In genomic region chr3:46228259-46229222, GRCh38 we compare ENCODE assay signal across 13 cellular contexts. TPM values are rescaled to one million over a fixed set of nuclear protein-coding genes. Genes with fewer than 3 reads are reported as not detected.
DNase-seq lines count a peak whose midpoint lies in the region; ATAC-seq and TF ChIP-seq lines count a peak whose summit lies in the region.
"Had no signal": no experiment of that assay in that cellular context is flagged by ENCODE, and none has a peak within 500 bp of the region (broad histone marks: within the 10 kb centered on the region; RNA-seq: fewer than 3 reads in every experiment).

No MANE protein-coding gene starts in this region.

- no peaks in the 10 kb centered on the region for H3K36me3 ChIP-seq in RWPE2 (ENCODE audit: low read depth)
- H3K36me3 ChIP-seq in ascending aorta, result no peaks in the 10 kb centered on the region
- H3K36me3 ChIP-seq in aorta (ENCODE audit: control insufficient read depth in 1 of 2, insufficient read depth in 2 of 2, low read length in 1 of 2), result no peaks in the 10 kb centered on the region
- H3K36me3 ChIP-seq: upper lobe of left lung, WERI-Rb-1 had no signal

- intact Hi-C loops in ascending aorta (cut with DNase I) (no loop called here), aorta (cut with DNase I) (no loop called here)

- ATAC-seq in RWPE2 (ENCODE audit: low read depth) (peak; percentile 93), aorta (ENCODE audit: low FRiP score) (no peak)

- CTCF ChIA-PET in HEK293T (lab: Yijun Ruan, JAX), result no interaction called here

- H3K27ac ChIP-seq in RWPE2 (ENCODE audit: poor library complexity, severe bottlenecking) (no peak overlapping the region), ascending aorta (no peak overlapping the region), aorta (ENCODE audit: low read depth in 1 of 2, low read length in 2 of 2) (no peak overlapping the region)
- H3K27ac ChIP-seq: upper lobe of left lung, WERI-Rb-1 had no signal

- POLR2A ChIA-PET in HEK293T (lab: Yijun Ruan, JAX), result no interaction called here

- H3K9me3 ChIP-seq in RWPE2 (ENCODE audit: severe bottlenecking), result no peaks in the 10 kb centered on the region
- no peaks in the 10 kb centered on the region for H3K9me3 ChIP-seq in ascending aorta
- no peaks in the 10 kb centered on the region for H3K9me3 ChIP-seq in aorta (ENCODE audit: control insufficient read depth, low read length)
- H3K9me3 ChIP-seq: upper lobe of left lung had no signal

- DNase-seq in A172 (ENCODE audit: low spot score) (peak; percentile 79), HCEC 1CT (peak; percentile 95), RWPE2 (ENCODE audit: low spot score) (no peak), fibroblast of mammary gland (ENCODE audit: low read depth) (peak; percentile 91), HEK293T (ENCODE audit: extremely low spot score) (no peak), ascending aorta (ENCODE audit: low spot score in 2 of 2) (no peak), T-helper 9 cell (no peak), aorta (no peak)
- DNase-seq: activated naive CD4-positive, alpha-beta T cell treated with anti-CD3 and anti-CD28 coated beads for 36 hours; endodermal cell; upper lobe of left lung; WERI-Rb-1 had no signal

- H3K4me3 ChIP-seq in RWPE2 (ENCODE audit: severe bottlenecking) (no peak overlapping the region), fibroblast of mammary gland (ENCODE audit: control insufficient read depth, low read depth, low read length) (no peak overlapping the region), ascending aorta (no peak overlapping the region), aorta (ENCODE audit: low read length in 2 of 2) (no peak overlapping the region)
- H3K4me3 ChIP-seq: upper lobe of left lung had no signal

- H3K4me1 ChIP-seq in RWPE2 (ENCODE audit: insufficient read depth, poor library complexity, severe bottlenecking) (peaks cover 3% of the 10 kb centered on the region), ascending aorta (no peaks in the 10 kb centered on the region), aorta (ENCODE audit: control insufficient read depth in 1 of 2, insufficient read depth in 2 of 2, low read length in 2 of 2) (no peaks in the 10 kb centered on the region)
- H3K4me1 ChIP-seq: upper lobe of left lung had no signal

- WGBS in aorta, 2 donors, result 77 to 80% methylated on average over 5 of the region's 5 CpGs

- TF ChIP-seq CTCF in RWPE2 (IDR thresholded peaks at IDR 0.05; ENCODE audit: poor library complexity, severe bottlenecking) (no peak), fibroblast of mammary gland (conservative IDR thresholded peaks at IDR 0.05; ENCODE audit: control insufficient read depth, insufficient read depth, low read depth, low read length) (no peak), ascending aorta (IDR thresholded peaks at IDR 0.05) (no peak)

- H3K27me3 ChIP-seq in RWPE2 (ENCODE audit: insufficient read depth, poor library complexity, severe bottlenecking) (peaks cover 17% of the 10 kb centered on the region), ascending aorta (no peaks in the 10 kb centered on the region), aorta (ENCODE audit: control insufficient read depth in 1 of 2, insufficient read depth in 2 of 2, low read length in 1 of 2) (no peaks in the 10 kb centered on the region)
- H3K27me3 ChIP-seq: upper lobe of left lung had no signal

TF ChIP-seq in HEK293T, 16 proteins besides CTCF, POLR2A, EP300 and RAD21:
- no peak for TF ChIP-seq FOXA1 (IDR thresholded peaks at IDR 0.05)
- TF ChIP-seq ELF4 (IDR thresholded peaks at IDR 0.05), result no peak
- TF ChIP-seq CTBP1 (IDR thresholded peaks at IDR 0.05; ENCODE audit: borderline replicate concordance), result no peak
- no peak for TF ChIP-seq SP1 (IDR thresholded peaks at IDR 0.05)
- no peak for TF ChIP-seq TARDBP (IDR thresholded peaks at IDR 0.05)
- no peak for TF ChIP-seq NFRKB (IDR thresholded peaks at IDR 0.05)
- TF ChIP-seq ZNF384 (IDR thresholded peaks at IDR 0.05), result no peak
- no peak for TF ChIP-seq LEF1 (IDR thresholded peaks at IDR 0.05; ENCODE audit: borderline replicate concordance)
- no peak for TF ChIP-seq FOXK2 (IDR thresholded peaks at IDR 0.05)
- TF ChIP-seq HDGF (IDR thresholded peaks at IDR 0.05; ENCODE audit: borderline replicate concordance), result no peak
- TF ChIP-seq SUZ12 (IDR thresholded peaks at IDR 0.05), result no peak
- no peak for TF ChIP-seq PKNOX1 (IDR thresholded peaks at IDR 0.05)
- no peak for TF ChIP-seq L3MBTL2 (conservative IDR thresholded peaks at IDR 0.05)
- TF ChIP-seq ARNT (IDR thresholded peaks at IDR 0.05), result no peak
- TF ChIP-seq BHLHE40 (IDR thresholded peaks at IDR 0.05; ENCODE audit: borderline replicate concordance), result no peak
- no peak for TF ChIP-seq FOXM1 (IDR thresholded peaks at IDR 0.05; ENCODE audit: borderline replicate concordance)
TF ChIP-seq in HEK293T: peak in this region for 0.

RNA-seq across cellular contexts. Expression of gene CCR3, which starts 13.7 kb away (rescaled TPM):
- total RNA-seq in A172 (2014; rRNA removed; shearing (Covaris generic)), result not detected in 2 replicates
- not detected for total RNA-seq in ascending aorta
- total RNA-seq in aorta, result under 1 TPM in 1 of 2 donors, not detected in 1; 0.29 TPM
- not detected for polyA plus RNA-seq in aorta
- total RNA-seq: activated naive CD4-positive, alpha-beta T cell treated with anti-CD3 and anti-CD28 coated beads for 36 hours; endodermal cell; osteocyte had no signal

RNA-seq across cellular contexts. Expression of gene CCR1, which starts 20.4 kb away (rescaled TPM):
- not detected in 2 replicates for total RNA-seq in A172 (2014; rRNA removed; shearing (Covaris generic))
- 10.2 TPM for total RNA-seq in ascending aorta
- 10 to 100 TPM; 13.9 to 21.5 TPM for total RNA-seq in aorta
- 1 to 10 TPM; 1.2 to 5.1 TPM for polyA plus RNA-seq in aorta
- total RNA-seq: activated naive CD4-positive, alpha-beta T cell treated with anti-CD3 and anti-CD28 coated beads for 36 hours; osteocyte had no signal

Comparison
In these comparisons a context has a peak if more than half of its experiments do, and no peak if none do; other contexts are left out.
1. DNase-seq: peak in A172 (single experiment), HCEC 1CT (single experiment) and fibroblast of mammary gland (single experiment); none in RWPE2 (single experiment), HEK293T (single experiment), ascending aorta (0 of 2), T-helper 9 cell (single experiment) and aorta (0 of 2).
2. RNA of gene CCR1, which starts 20.4 kb away (total RNA-seq): 13.9 to 21.5 TPM in aorta and 10.2 TPM in ascending aorta (single experiment); not detected in A172; every median in the first group is over 10 times any median in the second.